11 cellular contexts compared by ENCODE assay signal in the genomic region with DNA sequence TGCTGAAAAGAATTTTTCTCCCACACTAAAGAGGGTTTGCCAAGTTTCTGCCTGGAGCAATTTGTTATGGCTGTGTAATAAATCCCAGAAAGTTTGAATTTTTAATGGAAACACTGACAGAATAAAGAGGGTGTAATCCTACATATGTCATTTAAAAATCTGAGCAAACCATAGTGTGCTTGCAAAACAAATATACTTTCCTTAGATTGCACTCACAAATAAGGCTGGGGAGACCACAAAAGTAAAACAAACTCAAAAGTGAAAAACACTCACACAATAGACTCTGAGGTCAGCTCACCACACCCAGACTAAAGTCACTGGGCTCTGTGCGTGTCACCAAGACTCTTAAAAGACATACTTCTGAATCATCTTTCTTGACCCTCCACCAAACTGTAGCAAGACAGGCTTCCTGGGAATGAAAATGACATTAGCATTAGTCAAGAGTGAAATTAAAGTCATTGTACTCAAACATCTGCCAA. TPM values are rescaled to one million over a fixed set of nuclear protein-coding genes. Genes with fewer than 3 reads are reported as not detected.
A peak's percentile ranks its signal among the peaks of the same experiment; 100 is the strongest.
DNase-seq lines count a peak whose midpoint lies in the region; ATAC-seq and TF ChIP-seq lines count a peak whose summit lies in the region.
"Had no signal": no experiment of that assay in that cellular context is flagged by ENCODE, and none has a peak within 500 bp of the region (broad histone marks: within the 10 kb centered on the region; RNA-seq: fewer than 3 reads in every experiment).

No MANE protein-coding gene starts in this region.

- H3K4me1 Mint-ChIP-seq in MCF 10A (ENCODE audit: insufficient read depth, unreplicated experiment): peaks cover 30% of the 10 kb centered on the region
- H3K4me1 Mint-ChIP-seq in stimulated activated naive CD8-positive, alpha-beta T cell treated with anti-CD3 and anti-CD28 coated beads, Interleukin-15, Interleukin-2, amounts not matched to agents 100 ng/mL and 50 ng/mL, for 24 hours (ENCODE audit: low read depth): peaks cover 83% of the 10 kb centered on the region

- H3K27me3 Mint-ChIP-seq in MCF 10A (ENCODE audit: insufficient read depth, unreplicated experiment): no peaks in the 10 kb centered on the region
- H3K27me3 Mint-ChIP-seq in stimulated activated naive CD8-positive, alpha-beta T cell treated with anti-CD3 and anti-CD28 coated beads, Interleukin-15, Interleukin-2, amounts not matched to agents 100 ng/mL and 50 ng/mL, for 24 hours: no peaks in the 10 kb centered on the region

- H3K27ac ChIP-seq in breast epithelium (no peak overlapping the region), esophagus (ENCODE audit: low read depth in 2 of 2, low read length in 1 of 2) (peak overlapping the region; percentile 29 to 41)
- H3K27ac ChIP-seq: neutrophil had no signal

- WGBS in esophagus, 2 donors: 37 to 48% methylated on average over 1 of the region's 1 CpG

- H3K36me3 Mint-ChIP-seq in MCF 10A (ENCODE audit: insufficient read depth, unreplicated experiment): no peaks in the 10 kb centered on the region
- no peaks in the 10 kb centered on the region for H3K36me3 Mint-ChIP-seq in stimulated activated naive CD8-positive, alpha-beta T cell treated with anti-CD3 and anti-CD28 coated beads, Interleukin-15, Interleukin-2, amounts not matched to agents 100 ng/mL and 50 ng/mL, for 24 hours (ENCODE audit: low read depth)

- H3K36me3 ChIP-seq in breast epithelium: no peaks in the 10 kb centered on the region
- no peaks in the 10 kb centered on the region for H3K36me3 ChIP-seq in esophagus (ENCODE audit: control insufficient read depth in 2 of 2, insufficient read depth in 2 of 2, low read length in 1 of 2)
- H3K36me3 ChIP-seq: neutrophil had no signal

- H3K4me1 ChIP-seq in breast epithelium: peaks cover 0 to 7% of the 10 kb centered on the region in 2 donors
- H3K4me1 ChIP-seq in esophagus (ENCODE audit: control insufficient read depth in 2 of 2, insufficient read depth in 2 of 2, low read length in 1 of 2): no peaks in the 10 kb centered on the region

- no peak overlapping the region for H3K27ac Mint-ChIP-seq in MCF 10A (ENCODE audit: low read depth, unreplicated experiment)
- peak overlapping the region; percentile 19 for H3K27ac Mint-ChIP-seq in stimulated activated naive CD8-positive, alpha-beta T cell treated with anti-CD3 and anti-CD28 coated beads, Interleukin-15, Interleukin-2, amounts not matched to agents 100 ng/mL and 50 ng/mL, for 24 hours

- H3K9me3 Mint-ChIP-seq in MCF 10A (ENCODE audit: unreplicated experiment): no peaks in the 10 kb centered on the region
- no peaks in the 10 kb centered on the region for H3K9me3 Mint-ChIP-seq in stimulated activated naive CD8-positive, alpha-beta T cell treated with anti-CD3 and anti-CD28 coated beads, Interleukin-15, Interleukin-2, amounts not matched to agents 100 ng/mL and 50 ng/mL, for 24 hours

- peak; percentile 65 for DNase-seq in MCF 10A (ENCODE audit: unreplicated experiment)
- no peak for DNase-seq in breast epithelium (ENCODE audit: low spot score in 2 of 2)
- DNase-seq in NCI-H82 (lab: John Stamatoyannopoulos, UW): no peak
- DNase-seq in foreskin melanocyte: no peak
- DNase-seq: COR-L47, T1000 had no signal

- CTCF ChIA-PET in MCF 10A (lab: Yijun Ruan, JAX): no interaction called here

- H3K4me3 ChIP-seq in breast epithelium (no peak overlapping the region), esophagus (ENCODE audit: low read depth in 1 of 2, low read length in 2 of 2) (no peak overlapping the region)

- H3K9me3 ChIP-seq in breast epithelium: no peaks in the 10 kb centered on the region
- no peaks in the 10 kb centered on the region for H3K9me3 ChIP-seq in esophagus (ENCODE audit: control insufficient read depth in 2 of 2, insufficient read depth in 1 of 2, low read depth in 1 of 2, low read length in 1 of 2)
- H3K9me3 ChIP-seq: neutrophil had no signal

- H3K27me3 ChIP-seq in breast epithelium: no peaks in the 10 kb centered on the region
- H3K27me3 ChIP-seq in esophagus (ENCODE audit: control insufficient read depth in 1 of 2, insufficient read depth in 2 of 2, low read length in 2 of 2): no peaks in the 10 kb centered on the region
- H3K27me3 ChIP-seq: neutrophil had no signal

- no peak for ATAC-seq in SK-N-SH treated with all-trans-retinoic acid at 6 μM for 48 hours
- ATAC-seq in GM21576 (IDR thresholded peaks at IDR 0.05; ENCODE audit: unreplicated experiment): no peak

- no peak for TF ChIP-seq POLR2A in breast epithelium (IDR thresholded peaks at IDR 0.05)

- intact Hi-C loops in MCF 10A (cut with micrococcal nuclease) (loop anchor here (1.0 to 10.0 kb wide), 2 partner anchors 199 to 361 kb away; no protein-coding TSS in a partner anchor), breast epithelium (cut with DNase I; ENCODE audit: low total_unique reads) (no loop called here)

- POLR2A ChIA-PET in MCF 10A (lab: Yijun Ruan, JAX): interaction anchor here (0.8 kb wide), 1 partner anchor 77 kb away, joined by 3 read pairs; no protein-coding TSS in a partner anchor

- TF ChIP-seq CTCF in MCF 10A (IDR thresholded peaks at IDR 0.05; ENCODE audit: unreplicated experiment) (no peak), breast epithelium (IDR thresholded peaks at IDR 0.05) (no peak)

- H3K4me3 Mint-ChIP-seq in MCF 10A (ENCODE audit: unreplicated experiment): no peak overlapping the region
- H3K4me3 Mint-ChIP-seq in stimulated activated naive CD8-positive, alpha-beta T cell treated with anti-CD3 and anti-CD28 coated beads, Interleukin-15, Interleukin-2, amounts not matched to agents 100 ng/mL and 50 ng/mL, for 24 hours: peak overlapping the region; percentile 18

- BruUV-seq in MCF 10A (replicated peaks; lab: Mats Ljungman, UMichigan): no TSS peak

TF ChIP-seq in SK-N-SH treated with all-trans-retinoic acid at 6 μM for 48 hours, 23 proteins besides CTCF, POLR2A, EP300 and RAD21:
- TF ChIP-seq ISL1 (CRISPR knock-in tag; IDR thresholded peaks at IDR 0.05) (peak; percentile 47), TCF4 (CRISPR knock-in tag; IDR thresholded peaks at IDR 0.05; ENCODE audit: borderline replicate concordance) (no peak)
TF ChIP-seq in SK-N-SH treated with all-trans-retinoic acid at 6 μM for 48 hours: peak in this region for 1.

RNA-seq across cellular contexts. Expression of gene ATXN1, which starts 4.8 kb away (rescaled TPM):
- 16.5 and 34.5 TPM in 2 replicates for total RNA-seq in MCF 10A (2022)
- total RNA-seq in breast epithelium: 10 to 100 TPM; 26.7 to 63.2 (median 37.4) TPM
- 1 to 10 TPM; 4.3 to 8.8 TPM for polyA plus RNA-seq in esophagus

Comparison
In these comparisons a context has a peak if more than half of its experiments do, and no peak if none do; other contexts are left out.
1. H3K27ac ChIP-seq: peak in esophagus (2 of 2); none in breast epithelium (0 of 2).